In genomic region chr10:21056461-21056860, GRCh38 we compare ENCODE assay signal across 40 cellular contexts.
"Had no signal": no experiment of that assay in that cellular context is flagged by ENCODE, and none has a peak within 500 bp of the region (broad histone marks: within the 10 kb centered on the region; RNA-seq: fewer than 3 reads in every experiment).

No MANE protein-coding gene starts in this region.

- DNase-seq: activated effector memory CD4-positive, alpha-beta T cell treated with anti-CD3 and anti-CD28 coated beads, Interleukin-2, amount 50 U/mL, for 16 hours; activated effector memory CD4-positive, alpha-beta T cell treated with Interleukin-2 at 50 U/mL for 16 hours; activated gamma-delta T cell; activated gamma-delta T cell treated with Interleukin-2 at 50 U/mL for 16 hours; activated naive CD4-positive, alpha-beta T cell; activated naive CD4-positive, alpha-beta T cell treated with anti-CD3 and anti-CD28 coated beads for 36 hours; activated naive CD4-positive, alpha-beta T cell treated with anti-CD3 and anti-CD28 coated beads, Interleukin-2, amount 10 ng/mL, durations not matched to agents 7 days and 5 days; activated naive CD4-positive, alpha-beta T cell treated with anti-CD3 and anti-CD28 coated beads, Interleukin-2, amount 50 U/mL, for 16 hours; activated naive CD4-positive, alpha-beta T cell treated with Interleukin-2 at 50 U/mL for 16 hours; activated naive CD8-positive, alpha-beta T cell treated with anti-CD3 and anti-CD28 coated beads for 36 hours; activated naive CD8-positive, alpha-beta T cell treated with anti-CD3 and anti-CD28 coated beads, Interleukin-2, amount 10 ng/mL, durations not matched to agents 7 days and 5 days; activated naive CD8-positive, alpha-beta T cell treated with anti-CD3 and anti-CD28 coated beads, Interleukin-2, amount 50 U/mL, for 24 hours; activated T-cell treated with anti-CD3 and anti-CD28 coated beads, Interleukin-2, amount 50 U/mL, for 1 hour; activated T-cell treated with anti-CD3 and anti-CD28 coated beads, Interleukin-2, amount 50 U/mL, for 24 hours; activated T-cell treated with anti-CD3 and anti-CD28 coated beads, Interleukin-2, amount 50 U/mL, for 4 hours; activated T-cell treated with anti-CD3 and anti-CD28 coated beads, Interleukin-2, amount 50 U/mL, for 48 hours; activated T-cell treated with anti-CD3 and anti-CD28 coated beads, Interleukin-2, amount 50 U/mL, for 72 hours; adrenal gland; amniotic stem cell; amygdala; anterior cingulate cortex; aorta; body of pancreas; brain microvascular endothelial cell; caudate nucleus; central memory CD4-positive, alpha-beta T cell; cerebellar nuclear complex had no signal

- H3K9me3 ChIP-seq: body of pancreas had no signal

- H3K27ac Mint-ChIP-seq: activated naive CD4-positive, alpha-beta T cell treated with anti-CD3 and anti-CD28 coated beads for 36 hours; activated naive CD4-positive, alpha-beta T cell treated with anti-CD3 and anti-CD28 coated beads, Interleukin-2, amount 10 ng/mL, durations not matched to agents 7 days and 5 days; activated naive CD4-positive, alpha-beta T cell treated with anti-CD3 and anti-CD28 coated beads, Interleukin-2, amount 50 U/mL, for 24 hours; activated naive CD4-positive, alpha-beta T cell treated with anti-CD3 and anti-CD28 coated beads, Interleukin-2, amount 50 U/mL, for 72 hours; activated naive CD8-positive, alpha-beta T cell treated with anti-CD3 and anti-CD28 coated beads for 36 hours; activated naive CD8-positive, alpha-beta T cell treated with anti-CD3 and anti-CD28 coated beads, Interleukin-2, amount 10 ng/mL, durations not matched to agents 7 days and 5 days; activated naive CD8-positive, alpha-beta T cell treated with anti-CD3 and anti-CD28 coated beads, Interleukin-2, amount 50 U/mL, for 24 hours; activated T-cell treated with anti-CD3 and anti-CD28 coated beads, Interleukin-2, amount 50 U/mL, for 24 hours; activated T-cell treated with anti-CD3 and anti-CD28 coated beads, Interleukin-2, amount 50 U/mL, for 72 hours; activated T-helper 1 cell treated with anti-CD3 and anti-CD28 coated beads, Interleukin-12 subunit alpha, Interleukin-12 subunit beta, Interleukin-2, Interleukin-4 antibody, amounts not matched to agents 30 ng/mL and 10 ng/mL and 1 ng/mL, durations not matched to agents 14 hours and 24 hours and 36 hours; activated T-helper 17 cell treated with anti-CD3 and anti-CD28 coated beads, Interleukin-2, amount 50 U/mL, for 72 hours; activated T-helper 2 cell treated with anti-CD3 and anti-CD28 coated beads, Interferon-gamma antibody, Interleukin-2, Interleukin-4, amounts not matched to agents 10 μg/mL and 5 μg/mL and 100 μg/mL, durations not matched to agents 14 hours and 24 hours and 36 hours; brain had no signal

- H3K36me3 Mint-ChIP-seq: activated naive CD4-positive, alpha-beta T cell treated with anti-CD3 and anti-CD28 coated beads, Interleukin-2, amount 10 ng/mL, durations not matched to agents 7 days and 5 days; activated naive CD8-positive, alpha-beta T cell treated with anti-CD3 and anti-CD28 coated beads for 36 hours; activated naive CD8-positive, alpha-beta T cell treated with anti-CD3 and anti-CD28 coated beads, Interleukin-2, amount 10 ng/mL, durations not matched to agents 7 days and 5 days had no signal

- ATAC-seq: activated naive CD8-positive, alpha-beta T cell treated with anti-CD3 and anti-CD28 coated beads, Interleukin-2, amount 50 U/mL, for 24 hours; activated T-cell treated with anti-CD3 and anti-CD28 coated beads, Interleukin-2, amount 50 U/mL, for 4 hours; activated T-cell treated with anti-CD3 and anti-CD28 coated beads, Interleukin-2, amount 50 U/mL, for 72 hours; activated T-helper 17 cell treated with anti-CD3 and anti-CD28 coated beads, Interleukin-2, amount 50 U/mL, for 72 hours; body of pancreas had no signal

- H3K27me3 ChIP-seq: adrenal gland, ascending aorta, body of pancreas, brain microvascular endothelial cell, breast epithelium, cardiac muscle cell had no signal

- FAIRE-seq: astrocyte, bronchial epithelial cell had no signal

- H3K27ac ChIP-seq: adrenal gland, ascending aorta, body of pancreas, brain microvascular endothelial cell, breast epithelium, cardiac muscle cell had no signal

- H3K27me3 Mint-ChIP-seq: activated naive CD4-positive, alpha-beta T cell treated with anti-CD3 and anti-CD28 coated beads, Interleukin-2, amount 10 ng/mL, durations not matched to agents 7 days and 5 days; activated naive CD8-positive, alpha-beta T cell; activated naive CD8-positive, alpha-beta T cell treated with anti-CD3 and anti-CD28 coated beads for 36 hours; activated naive CD8-positive, alpha-beta T cell treated with anti-CD3 and anti-CD28 coated beads, Interleukin-2, amount 10 ng/mL, durations not matched to agents 7 days and 5 days; activated T-cell treated with anti-CD3 and anti-CD28 coated beads, Interleukin-2, amount 50 U/mL, for 24 hours; activated T-helper 17 cell treated with anti-CD3 and anti-CD28 coated beads, Interleukin-2, amount 50 U/mL, for 72 hours had no signal

- H3K36me3 ChIP-seq: adrenal gland, ascending aorta, brain microvascular endothelial cell, cardiac muscle cell had no signal

- H3K4me1 Mint-ChIP-seq: activated T-helper 17 cell treated with anti-CD3 and anti-CD28 coated beads, Interleukin-2, amount 50 U/mL, for 72 hours; brain; central memory CD8-positive, alpha-beta T cell had no signal

- H3K4me3 ChIP-seq: adrenal gland, ascending aorta, body of pancreas, breast epithelium, cardiac muscle cell had no signal

- H3K4me3 Mint-ChIP-seq: activated naive CD4-positive, alpha-beta T cell treated with anti-CD3 and anti-CD28 coated beads for 36 hours; activated naive CD4-positive, alpha-beta T cell treated with anti-CD3 and anti-CD28 coated beads, Interleukin-2, amount 10 ng/mL, durations not matched to agents 7 days and 5 days; activated naive CD4-positive, alpha-beta T cell treated with anti-CD3 and anti-CD28 coated beads, Interleukin-2, amount 50 U/mL, for 24 hours; activated naive CD8-positive, alpha-beta T cell; activated naive CD8-positive, alpha-beta T cell treated with anti-CD3 and anti-CD28 coated beads for 36 hours; activated naive CD8-positive, alpha-beta T cell treated with anti-CD3 and anti-CD28 coated beads, Interleukin-2, amount 10 ng/mL, durations not matched to agents 7 days and 5 days; activated naive CD8-positive, alpha-beta T cell treated with anti-CD3 and anti-CD28 coated beads, Interleukin-2, amount 50 U/mL, for 24 hours; activated T-cell treated with anti-CD3 and anti-CD28 coated beads, Interleukin-2, amount 50 U/mL, for 24 hours; activated T-cell treated with anti-CD3 and anti-CD28 coated beads, Interleukin-2, amount 50 U/mL, for 4 hours; activated T-cell treated with anti-CD3 and anti-CD28 coated beads, Interleukin-2, amount 50 U/mL, for 72 hours; activated T-helper 1 cell treated with anti-CD3 and anti-CD28 coated beads, Interleukin-12 subunit alpha, Interleukin-12 subunit beta, Interleukin-2, Interleukin-4 antibody, amounts not matched to agents 30 ng/mL and 10 ng/mL and 1 ng/mL, durations not matched to agents 14 hours and 24 hours and 36 hours; activated T-helper 17 cell treated with anti-CD3 and anti-CD28 coated beads, Interleukin-2, amount 50 U/mL, for 72 hours; brain; central memory CD8-positive, alpha-beta T cell had no signal

- H3K4me1 ChIP-seq: adrenal gland, ascending aorta, body of pancreas, breast epithelium had no signal
